1 cellular context compared by ENCODE assay signal in the genomic region with DNA sequence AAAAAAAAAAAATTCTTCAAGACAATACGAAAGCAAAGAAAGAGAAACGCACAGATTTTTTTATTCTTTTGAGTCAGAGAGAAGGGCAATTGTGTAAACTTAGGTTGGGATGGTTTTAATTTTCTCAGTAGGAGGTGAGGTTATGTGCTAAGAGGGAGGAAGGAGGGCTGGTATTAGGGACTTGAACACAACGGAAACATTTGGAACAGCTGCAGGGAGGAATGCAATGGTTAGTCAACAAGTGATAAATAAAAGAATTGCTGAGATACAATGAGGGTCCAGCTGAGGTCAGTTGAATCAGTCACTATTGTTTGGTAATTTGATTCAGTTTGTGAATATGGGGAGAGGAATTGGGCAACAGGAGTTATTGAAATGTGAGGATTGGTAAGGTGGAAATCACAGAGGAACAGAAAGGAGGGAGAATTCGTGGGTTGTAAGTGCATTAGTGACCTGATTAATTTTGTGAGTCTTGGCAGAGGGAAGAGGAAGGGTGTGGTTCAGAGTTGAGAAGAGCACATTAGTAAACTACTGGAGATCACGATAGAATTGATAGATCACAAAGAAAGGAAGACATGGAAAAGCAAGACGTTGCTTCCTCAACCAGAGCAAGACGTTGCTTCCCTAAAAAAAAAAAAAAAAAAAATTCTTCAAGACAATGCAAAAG.
TF ChIP-seq lines count a peak whose summit lies in the region.

No MANE protein-coding gene starts in this region.

TF ChIP-seq in endothelial cell of umbilical vein, 7 proteins besides CTCF, POLR2A, EP300 and RAD21:
- TF ChIP-seq FOS (IDR thresholded peaks at IDR 0.05; ENCODE audit: borderline replicate concordance, insufficient read depth, low read length) (peak; percentile 23), GATA2 (IDR thresholded peaks at IDR 0.05; ENCODE audit: insufficient read depth, insufficient read length, low read depth, low read length) (peak; percentile 39), POLR2AphosphoS5 (IDR thresholded peaks at IDR 0.05; ENCODE audit: insufficient read depth, low read depth, low read length) (no peak), JUN (IDR thresholded peaks at IDR 0.05; ENCODE audit: borderline replicate concordance, insufficient read depth, insufficient read length, low read depth) (no peak)
TF ChIP-seq in endothelial cell of umbilical vein: peak in this region for 2.
